ENCODE assay signal across 8 cellular contexts in genomic region chr17:57045868-57046671, GRCh38. TPM values are rescaled to one million over a fixed set of nuclear protein-coding genes. Genes with fewer than 3 reads are reported as not detected.
DNase-seq lines count a peak whose midpoint lies in the region; ATAC-seq and TF ChIP-seq lines count a peak whose summit lies in the region.

No MANE protein-coding gene starts in this region.

- no peak for TF ChIP-seq CTCF in GM12875 (IDR thresholded peaks at IDR 0.05; ENCODE audit: borderline replicate concordance, insufficient read depth, low read depth, low read length)

- H3K4me3 ChIP-seq in GM12875 (ENCODE audit: low read depth, low read length): peak overlapping the region; percentile 40

- DNase-seq in activated T-cell treated with anti-CD3 and anti-CD28 coated beads for 48 hours (ENCODE audit: low read depth) (peak; percentile 29), left cardiac atrium (peak; percentile 24), SIG-M5 treated with dmso at 0.1 percent for 504 hours (lab: John Stamatoyannopoulos, UW; ENCODE audit: unreplicated experiment) (no peak), SHP77 treated with DMSO at 0.1 percent for 48 hours (lab: John Stamatoyannopoulos, UW) (no peak)
- peak; percentile 16 to 18 for DNase-seq in stimulated activated CD4-positive, alpha-beta T cell treated with anti-CD3 and anti-CD28 coated beads, Interleukin-2, amount 100 ng/mL, for 48 hours

- intact Hi-C loops in left cardiac atrium (cut with DNase I): no loop called here

- ATAC-seq in HG03064 (IDR thresholded peaks at IDR 0.05; ENCODE audit: low read depth, unreplicated experiment) (peak; percentile 55), left cardiac atrium (peak; percentile 60 to 75), HG03025 (IDR thresholded peaks at IDR 0.05; ENCODE audit: low FRiP score, unreplicated experiment) (no peak)

RNA-seq across cellular contexts. Expression of gene AKAP1, which starts 39.0 kb away (rescaled TPM):
- total RNA-seq in left cardiac atrium: 100 to 1,000 TPM in 1 of 2 donors, 10 to 100 TPM in 1; 86.3 to 131 TPM

Comparison
In these comparisons a context has a peak if more than half of its experiments do, and no peak if none do; other contexts are left out.
1. DNase-seq: peak in activated T-cell treated with anti-CD3 and anti-CD28 coated beads for 48 hours (single experiment), left cardiac atrium (single experiment) and stimulated activated CD4-positive, alpha-beta T cell treated with anti-CD3 and anti-CD28 coated beads, Interleukin-2, amount 100 ng/mL, for 48 hours (2 of 2); none in SIG-M5 treated with dmso at 0.1 percent for 504 hours (single experiment) and SHP77 treated with DMSO at 0.1 percent for 48 hours (single experiment).